Comparison of ENCODE assay signal across 8 cellular contexts in the genomic region with DNA sequence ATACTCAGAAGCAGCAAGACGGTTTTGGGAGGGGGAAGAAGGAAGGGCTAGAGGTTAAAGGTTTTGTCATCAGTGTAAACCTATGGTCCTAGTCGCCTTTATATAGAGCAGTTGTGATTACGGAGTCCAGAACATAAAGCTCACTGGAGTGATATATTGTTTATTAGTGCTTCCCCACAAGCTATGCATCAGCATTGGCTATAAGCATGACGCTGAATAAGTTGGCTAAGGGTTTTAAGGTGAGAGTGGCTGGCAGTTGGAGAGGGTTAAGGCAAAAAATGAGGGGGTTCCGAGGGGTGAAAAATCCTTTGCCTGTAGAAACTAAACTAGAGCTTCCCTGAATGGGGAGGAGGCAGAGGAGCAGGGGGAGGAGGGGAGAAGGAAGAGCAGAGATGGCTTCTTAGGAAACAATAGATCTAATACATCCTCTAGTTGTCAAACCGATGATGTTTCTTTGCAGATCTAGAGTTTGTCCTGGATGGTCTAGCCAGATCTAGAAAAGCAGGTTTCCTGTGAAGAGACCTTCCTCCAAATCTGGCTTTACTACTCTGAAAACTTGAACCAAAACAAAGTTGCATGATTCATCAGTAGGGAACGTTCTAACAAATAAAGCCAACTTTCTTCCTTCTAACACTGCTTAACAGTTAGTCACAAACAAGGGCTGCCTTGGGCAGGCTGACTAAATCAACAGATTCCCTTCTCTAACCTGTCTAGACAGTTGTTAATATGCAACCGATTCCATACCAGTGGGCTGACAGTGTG. TPM values are rescaled to one million over a fixed set of nuclear protein-coding genes. Genes with fewer than 3 reads are reported as not detected.
A peak's percentile ranks its signal among the peaks of the same experiment; 100 is the strongest.
DNase-seq lines count a peak whose midpoint lies in the region; ATAC-seq and TF ChIP-seq lines count a peak whose summit lies in the region.

No MANE protein-coding gene starts in this region.

- peaks cover 0 to 7% of the 10 kb centered on the region in 2 donors for H3K36me3 Mint-ChIP-seq in naive B cell

- no peaks in the 10 kb centered on the region for H3K36me3 ChIP-seq in esophagus muscularis mucosa

- ATAC-seq in naive B cell (ENCODE audit: low read depth in 2 of 2) (no peak), GM18505 (IDR thresholded peaks at IDR 0.05; ENCODE audit: unreplicated experiment) (no peak), HG03457 (IDR thresholded peaks at IDR 0.05; ENCODE audit: unreplicated experiment) (no peak)

- WGBS in esophagus muscularis mucosa, result 11% methylated on average over 8 of the region's 8 CpGs

- H3K4me1 ChIP-seq in esophagus muscularis mucosa, result peaks cover 57 to 65% (median 63%) of the 10 kb centered on the region in 4 donors

- H3K4me1 Mint-ChIP-seq in naive B cell, result peaks cover 48 to 72% (median 69%) of the 10 kb centered on the region in 3 donors

- TF ChIP-seq CTCF in VCaP (conservative IDR thresholded peaks at IDR 0.05), result no peak
- TF ChIP-seq CTCF in esophagus muscularis mucosa (IDR thresholded peaks at IDR 0.05), result no peak

- H3K27me3 Mint-ChIP-seq in naive B cell, result no peaks in the 10 kb centered on the region

- TF ChIP-seq EP300 in esophagus muscularis mucosa (IDR thresholded peaks at IDR 0.05), result no peak

- H3K9me3 ChIP-seq in esophagus muscularis mucosa, result no peaks in the 10 kb centered on the region

- no peak for TF ChIP-seq POLR2A in esophagus muscularis mucosa (IDR thresholded peaks at IDR 0.05; ENCODE audit: low read depth)
- TF ChIP-seq POLR2A in GM18505 (IDR thresholded peaks at IDR 0.05; ENCODE audit: borderline replicate concordance, extremely low read depth, insufficient read depth, insufficient read length), result no peak

- H3K4me3 Mint-ChIP-seq in naive B cell, result peak overlapping the region; percentile 95 to 100 (median 98)

- no peaks in the 10 kb centered on the region for H3K9me3 Mint-ChIP-seq in naive B cell

- peak overlapping the region; percentile 78 to 90 (median 82) for H3K4me3 ChIP-seq in esophagus muscularis mucosa

- DNase-seq in stimulated activated CD4-positive, alpha-beta T cell treated with anti-CD3 and anti-CD28 coated beads, Interleukin-4, amount 100 ng/mL, for 24 hours, result peak; percentile 61
- DNase-seq in stimulated activated CD4-positive, alpha-beta T cell treated with anti-CD3 and anti-CD28 coated beads, Interleukin-4, amount 100 ng/mL, for 1 hour, result no peak
- DNase-seq in esophagus muscularis mucosa (ENCODE audit: extremely low spot score), result no peak
- DNase-seq in naive B cell, result no peak
- DNase-seq in effector CD4-positive, alpha-beta T cell, result no peak

- intact Hi-C loops in esophagus muscularis mucosa (cut with DNase I), result loop anchor here (5.0 to 10.0 kb wide), 2 partner anchors 88 to 181 kb away; no protein-coding TSS in a partner anchor

- peak overlapping the region; percentile 13 to 100 (median 66) for H3K27ac Mint-ChIP-seq in naive B cell

- H3K27me3 ChIP-seq in esophagus muscularis mucosa, result no peaks in the 10 kb centered on the region

- peak overlapping the region; percentile 93 for H3K27ac ChIP-seq in VCaP
- peak overlapping the region; percentile 100 for H3K27ac ChIP-seq in esophagus muscularis mucosa (replicated peaks in 1 of 4)

RNA-seq across cellular contexts. Expression of a gene that starts 2.5 kb away (rescaled TPM):
- 10 to 100 TPM; 25.3 to 47.4 (median 36.9) TPM for total RNA-seq in esophagus muscularis mucosa
- polyA plus RNA-seq in naive B cell (ENCODE audit: low read depth in 6 of 6), result 10 to 100 TPM; 14.2 to 25.1 (median 15.0) TPM
